23 cellular contexts compared by ENCODE assay signal in the genomic region with DNA sequence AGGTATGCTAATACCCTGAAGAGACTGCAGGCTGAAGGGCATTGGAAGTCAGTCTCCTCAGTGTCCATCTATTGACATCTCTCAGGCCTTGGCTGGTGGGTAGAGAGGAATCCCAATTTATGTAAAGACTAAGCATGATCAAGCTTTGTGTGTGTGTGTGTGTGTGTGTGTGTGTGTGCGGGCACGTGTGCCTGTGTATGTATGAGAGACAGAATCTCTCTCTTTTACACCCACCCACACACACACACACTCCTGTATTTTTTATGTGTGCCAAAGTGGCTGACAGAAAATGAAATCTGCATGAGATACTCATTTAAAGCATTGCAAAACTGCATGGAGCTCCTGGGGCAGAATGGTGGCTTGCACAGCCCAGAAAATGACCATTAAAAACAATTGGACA.
"Had no signal": no experiment of that assay in that cellular context is flagged by ENCODE, and none has a peak within 500 bp of the region (broad histone marks: within the 10 kb centered on the region; RNA-seq: fewer than 3 reads in every experiment).

No MANE protein-coding gene starts in this region.

- H3K4me3 ChIP-seq: dorsolateral prefrontal cortex, gastrocnemius medialis, lower lobe of right lung, prostate gland, right atrium auricular region, testis, tibial nerve, upper lobe of right lung, uterus had no signal

- H3K4me3 Mint-ChIP-seq: endodermal cell; naive thymus-derived CD8-positive, alpha-beta T cell; neural crest cell; stimulated activated memory B cell treated with anti-CD40 and anti-IgM and Interleukin-4, amounts not matched to agents 10 μg/mL and 1 μg/mL and 100 μg/mL, for 72 hours had no signal

- H3K9me3 ChIP-seq: gastrocnemius medialis, lower lobe of right lung, neutrophil, prostate gland, right atrium auricular region, testis, tibial nerve, upper lobe of right lung, uterus had no signal

- H3K27ac Mint-ChIP-seq: endodermal cell; stimulated activated memory B cell treated with anti-CD40 and anti-IgM and Interleukin-4, amounts not matched to agents 10 μg/mL and 1 μg/mL and 100 μg/mL, for 72 hours had no signal

- H3K27me3 ChIP-seq: dorsolateral prefrontal cortex, gastrocnemius medialis, neutrophil, right atrium auricular region, testis, tibial nerve, upper lobe of right lung, uterus had no signal

- H3K36me3 Mint-ChIP-seq: stimulated activated memory B cell treated with anti-CD40 and anti-IgM and Interleukin-4, amounts not matched to agents 10 μg/mL and 1 μg/mL and 100 μg/mL, for 72 hours had no signal

- H3K4me1 ChIP-seq: gastrocnemius medialis, prostate gland, upper lobe of right lung had no signal

- ATAC-seq: esophagus mucosa; gastrocnemius medialis; left ventricle myocardium superior; lower lobe of right lung; naive thymus-derived CD8-positive, alpha-beta T cell; sciatic nerve; stimulated activated memory B cell treated with anti-CD40 and anti-IgM and Interleukin-4, amounts not matched to agents 10 μg/mL and 1 μg/mL and 100 μg/mL, for 72 hours; stimulated activated naive CD8-positive, alpha-beta T cell treated with anti-CD3 and anti-CD28 coated beads, Interleukin-15, Interleukin-2, amounts not matched to agents 100 U/mL and 50 U/mL, for 24 hours; upper lobe of right lung had no signal

- DNase-seq: dorsolateral prefrontal cortex; effector CD4-positive, alpha-beta T cell; endodermal cell; gastrocnemius medialis; left ventricle myocardium superior; lower lobe of right lung; naive thymus-derived CD8-positive, alpha-beta T cell; stimulated activated CD4-positive, alpha-beta T cell treated with anti-CD3 and anti-CD28 coated beads, Interleukin-2, amount 100 ng/mL, for 24 hours; stimulated activated CD4-positive, alpha-beta T cell treated with anti-CD3 and anti-CD28 coated beads, Interleukin-4, amount 100 ng/mL, for 24 hours; stimulated activated naive CD8-positive, alpha-beta T cell treated with anti-CD3 and anti-CD28 coated beads, Interleukin-15, Interleukin-2, amounts not matched to agents 100 U/mL and 50 U/mL, for 24 hours; substantia nigra; testis; upper lobe of right lung; uterus had no signal

- H3K4me1 Mint-ChIP-seq: stimulated activated memory B cell treated with anti-CD40 and anti-IgM and Interleukin-4, amounts not matched to agents 10 μg/mL and 1 μg/mL and 100 μg/mL, for 72 hours had no signal

- H3K27ac ChIP-seq: epithelial cell of prostate, gastrocnemius medialis, lower lobe of right lung, neutrophil, prostate gland, right atrium auricular region, testis, tibial nerve, upper lobe of right lung had no signal

- H3K27me3 Mint-ChIP-seq: naive thymus-derived CD8-positive, alpha-beta T cell; stimulated activated memory B cell treated with anti-CD40 and anti-IgM and Interleukin-4, amounts not matched to agents 10 μg/mL and 1 μg/mL and 100 μg/mL, for 72 hours had no signal

- H3K36me3 ChIP-seq: gastrocnemius medialis, lower lobe of right lung, neutrophil, prostate gland, right atrium auricular region, tibial nerve, upper lobe of right lung, uterus had no signal
